ENCODE assay signal across 23 cellular contexts in genomic region chr12:27300251-27300650, GRCh38.
"Had no signal": no experiment of that assay in that cellular context is flagged by ENCODE, and none has a peak within 500 bp of the region (broad histone marks: within the 10 kb centered on the region; RNA-seq: fewer than 3 reads in every experiment).

No MANE protein-coding gene starts in this region.

- H3K36me3 ChIP-seq: breast epithelium, colonic mucosa had no signal

- H3K4me1 Mint-ChIP-seq: central memory CD8-positive, alpha-beta T cell had no signal

- H3K27me3 Mint-ChIP-seq: activated CD4-positive, alpha-beta memory T cell treated with anti-CD3 and anti-CD28 coated beads for 36 hours; activated naive CD8-positive, alpha-beta T cell; central memory CD8-positive, alpha-beta T cell; naive B cell; type B pancreatic cell had no signal

- ATAC-seq: gastrocnemius medialis, left cardiac atrium had no signal

- H3K4me1 ChIP-seq: adrenal gland, breast epithelium, colonic mucosa, suprapubic skin had no signal

- H3K27ac ChIP-seq: adrenal gland, breast epithelium, colonic mucosa, esophagus squamous epithelium, gastrocnemius medialis, SJSA1, stomach, suprapubic skin had no signal

- H3K27ac Mint-ChIP-seq: activated CD4-positive, alpha-beta memory T cell treated with anti-CD3 and anti-CD28 coated beads for 36 hours; activated naive CD8-positive, alpha-beta T cell; naive B cell; type B pancreatic cell had no signal

- H3K4me3 ChIP-seq: adrenal gland, breast epithelium, colonic mucosa, esophagus squamous epithelium, gastrocnemius medialis, SJSA1, stomach, suprapubic skin had no signal

- H3K9me3 ChIP-seq: adrenal gland, breast epithelium, colonic mucosa, esophagus squamous epithelium, gastrocnemius medialis, SJSA1, stomach, suprapubic skin had no signal

- DNase-seq: activated CD4-positive, alpha-beta memory T cell treated with anti-CD3 and anti-CD28 coated beads for 36 hours; activated CD4-positive, alpha-beta T cell treated with anti-CD3 and anti-CD28 coated beads for 48 hours; activated gamma-delta T cell treated with Interleukin-2 at 50 U/mL for 16 hours; adrenal gland; colonic mucosa; esophagus squamous epithelium; gastrocnemius medialis; head of caudate nucleus; hypothalamus; left cardiac atrium; mesenchymal stem cell; naive B cell; retina; stimulated activated CD4-positive, alpha-beta T cell treated with anti-CD3 and anti-CD28 coated beads, Interleukin-4, amount 100 ng/mL, for 4 hours; stomach; T-helper 1 cell; T1000 had no signal

- H3K27me3 ChIP-seq: adrenal gland, breast epithelium, colonic mucosa, esophagus squamous epithelium, gastrocnemius medialis, SJSA1, stomach, suprapubic skin had no signal

- H3K9me3 Mint-ChIP-seq: activated CD4-positive, alpha-beta memory T cell treated with anti-CD3 and anti-CD28 coated beads for 36 hours; central memory CD8-positive, alpha-beta T cell; type B pancreatic cell had no signal

- H3K4me3 Mint-ChIP-seq: activated CD4-positive, alpha-beta memory T cell treated with anti-CD3 and anti-CD28 coated beads for 36 hours; activated naive CD8-positive, alpha-beta T cell; central memory CD8-positive, alpha-beta T cell; naive B cell; type B pancreatic cell had no signal
